ENCODE assay signal across 15 cellular contexts in genomic region chr3:51997935-51998596, GRCh38.
A peak's percentile ranks its signal among the peaks of the same experiment; 100 is the strongest.
DNase-seq lines count a peak whose midpoint lies in the region; TF ChIP-seq lines count a peak whose summit lies in the region.
"Had no signal": no experiment of that assay in that cellular context is flagged by ENCODE, and none has a peak within 500 bp of the region (broad histone marks: within the 10 kb centered on the region; RNA-seq: fewer than 3 reads in every experiment).

No MANE protein-coding gene starts in this region.

- no peaks in the 10 kb centered on the region for H3K9me3 ChIP-seq in ES-I3 (ENCODE audit: control insufficient read depth, insufficient read depth, low read length)
- no peaks in the 10 kb centered on the region for H3K9me3 ChIP-seq in SU-DHL-6 (ENCODE audit: insufficient read depth, low read length)
- H3K9me3 ChIP-seq: BE2C had no signal

- H3K79me2 ChIP-seq in SU-DHL-6 (ENCODE audit: insufficient read depth, low read length) = peaks cover 20% of the 10 kb centered on the region

- no peak for TF ChIP-seq CTCF in SU-DHL-6 (IDR thresholded peaks at IDR 0.05; ENCODE audit: insufficient read depth, low read length, poor library complexity, severe bottlenecking)

- H3K9me2 ChIP-seq in SU-DHL-6 (replicated peaks; ENCODE audit: insufficient read depth, low read length) = no peaks in the 10 kb centered on the region

- no peak overlapping the region for H3K4me2 ChIP-seq in SU-DHL-6 (ENCODE audit: low read depth, low read length, poor library complexity, severe bottlenecking)

- no peak overlapping the region for H2AFZ ChIP-seq in SU-DHL-6 (ENCODE audit: low read depth, low read length, severe bottlenecking)

- peaks cover 31% of the 10 kb centered on the region for H3K4me1 ChIP-seq in ES-I3 (ENCODE audit: insufficient read depth, low read length)
- H3K4me1 ChIP-seq: BE2C had no signal

- peak; percentile 85 for DNase-seq in 8988T
- peak; percentile 88 for DNase-seq in islet precursor cell
- DNase-seq in RKO (ENCODE audit: low spot score) = no peak
- no peak for DNase-seq in NCI-H187 treated with DMSO at 0.1 percent for 48 hours (lab: John Stamatoyannopoulos, UW)
- DNase-seq in NCI-H2029 treated with DMSO at 0.1 percent for 48 hours (lab: John Stamatoyannopoulos, UW) = no peak
- DNase-seq in NCI-H1048 (lab: John Stamatoyannopoulos, UW) = no peak
- DNase-seq: activated CD4-positive, alpha-beta T cell treated with anti-CD3 and anti-CD28 coated beads, Interleukin-2, amount 10 ng/mL, durations not matched to agents 7 days and 5 days; BE2C; GDM1; hypothalamus; NCI-H82; posterior cingulate gyrus; T-cell had no signal

- no peaks in the 10 kb centered on the region for H4K20me1 ChIP-seq in SU-DHL-6 (ENCODE audit: low read depth, low read length)

- no peak overlapping the region for H3K27ac ChIP-seq in SU-DHL-6 (ENCODE audit: low read depth, low read length)

- H3F3A ChIP-seq in SU-DHL-6 (ENCODE audit: insufficient read depth) = peaks cover 11% of the 10 kb centered on the region

- H3K9ac ChIP-seq in ES-I3 (ENCODE audit: low read depth, low read length) = peak overlapping the region; percentile 17; the same call in 1 of the 2 replicates
- 0 out of 2 replicates have a peak overlapping the region, but pooled peaks have one; percentile 3 for H3K9ac ChIP-seq in SU-DHL-6 (ENCODE audit: low read length)

- no peak overlapping the region for H3K4me3 ChIP-seq in SU-DHL-6 (ENCODE audit: insufficient read depth, low read length, poor library complexity, severe bottlenecking)

- no peaks in the 10 kb centered on the region for H3K27me3 ChIP-seq in SU-DHL-6 (ENCODE audit: low read length)
- H3K27me3 ChIP-seq: BE2C had no signal

- H3K36me3 ChIP-seq in ES-I3 (ENCODE audit: insufficient read depth, low read length) (peaks cover 16% of the 10 kb centered on the region), SU-DHL-6 (ENCODE audit: low read length) (peaks cover 13% of the 10 kb centered on the region)

Comparison
In these comparisons a context has a peak if more than half of its experiments do, and no peak if none do; other contexts are left out.
1. DNase-seq: peak in 8988T (single experiment) and islet precursor cell (single experiment); none in RKO (single experiment), NCI-H187 treated with DMSO at 0.1 percent for 48 hours (single experiment), NCI-H2029 treated with DMSO at 0.1 percent for 48 hours (single experiment) and NCI-H1048 (single experiment).